Comparison of ENCODE assay signal across 1 cellular context in the genomic region with DNA sequence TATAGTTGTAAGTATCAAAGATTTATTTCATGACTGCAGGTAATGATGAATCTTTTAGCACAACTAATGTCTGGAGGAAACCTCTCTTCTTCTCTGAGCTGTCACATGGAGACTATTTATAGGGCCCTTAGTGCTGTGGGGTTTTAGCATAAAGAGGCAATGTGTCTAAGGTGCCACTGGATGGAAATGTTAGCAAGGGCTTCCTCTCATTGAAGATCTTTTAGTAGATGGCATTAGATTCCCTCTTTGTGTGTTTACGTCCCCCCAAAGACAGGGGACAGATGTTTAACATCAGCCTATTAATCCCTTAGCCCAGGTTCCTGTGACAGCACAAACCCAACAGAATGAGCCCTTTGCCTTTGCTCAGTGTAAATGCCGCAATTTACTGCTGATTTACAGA.
TF ChIP-seq lines count a peak whose summit lies in the region.

No MANE protein-coding gene starts in this region.

TF ChIP-seq in GM23338, 12 proteins besides CTCF, POLR2A, EP300 and RAD21 (continued from another document):
- TF ChIP-seq REST (IDR thresholded peaks at IDR 0.05; ENCODE audit: unreplicated experiment) = no peak
